8 cellular contexts compared by ENCODE assay signal in genomic region chr10:90148121-90148855, GRCh38.
DNase-seq lines count a peak whose midpoint lies in the region; ATAC-seq, FAIRE-seq and TF ChIP-seq lines count a peak whose summit lies in the region.

No MANE protein-coding gene starts in this region.

- no peak overlapping the region for H2AFZ ChIP-seq in fibroblast of lung (ENCODE audit: low read length)

- intact Hi-C loops in heart right ventricle (cut with DNase I) = loop anchor here in 1 of 10 donors (10.0 kb wide), 1 partner anchor 353 kb away; no protein-coding TSS in a partner anchor
- intact Hi-C loops in cardiac septum (cut with DNase I) = no loop called here
- intact Hi-C loops in naive thymus-derived CD4-positive, alpha-beta T cell (cut with micrococcal nuclease) = no loop called here

- no peak overlapping the region for H3K9ac ChIP-seq in fibroblast of lung (ENCODE audit: insufficient read depth, low read length)

- H3K27ac ChIP-seq in heart right ventricle = no peak overlapping the region
- H3K27ac ChIP-seq in fibroblast of lung (ENCODE audit: insufficient read depth, low read length) = no peak overlapping the region
- no peak overlapping the region for H3K27ac ChIP-seq in naive thymus-derived CD4-positive, alpha-beta T cell (ENCODE audit: low read depth, low read length)

- H3K36me3 ChIP-seq in heart right ventricle (no peaks in the 10 kb centered on the region), fibroblast of lung (ENCODE audit: control insufficient read depth, insufficient read depth, low read length) (no peaks in the 10 kb centered on the region)
- no peaks in the 10 kb centered on the region for H3K36me3 ChIP-seq in naive thymus-derived CD4-positive, alpha-beta T cell (ENCODE audit: control insufficient read depth in 2 of 3, insufficient read depth in 3 of 3, low read length in 3 of 3)

- ATAC-seq in heart right ventricle (no peak), GM21619 (IDR thresholded peaks at IDR 0.05; ENCODE audit: unreplicated experiment) (no peak)
- ATAC-seq in natural killer cell treated with Interleukin-12 subunit alpha and Interleukin-12 subunit beta and Interleukin-15 and Interleukin-18, amount 100 ng/mL, for 72 hours = no peak
- no peak for ATAC-seq in naive thymus-derived CD4-positive, alpha-beta T cell

- no peaks in the 10 kb centered on the region for H3K27me3 Mint-ChIP-seq in natural killer cell treated with Interleukin-12 subunit alpha and Interleukin-12 subunit beta and Interleukin-15 and Interleukin-18, amount 100 ng/mL, for 72 hours
- H3K27me3 Mint-ChIP-seq in naive thymus-derived CD4-positive, alpha-beta T cell = peaks cover 0 to 7% (median 3%) of the 10 kb centered on the region in 5 donors

- H3K27ac Mint-ChIP-seq in natural killer cell treated with Interleukin-12 subunit alpha and Interleukin-12 subunit beta and Interleukin-15 and Interleukin-18, amount 100 ng/mL, for 72 hours = no peak overlapping the region
- H3K27ac Mint-ChIP-seq in naive thymus-derived CD4-positive, alpha-beta T cell = no peak overlapping the region

- DNase-seq in heart right ventricle (no peak), cardiac septum (ENCODE audit: low spot score) (no peak), NCI-H82 treated with DMSO at 0.1 percent for 48 hours (lab: John Stamatoyannopoulos, UW; ENCODE audit: unreplicated experiment) (peak; percentile 5), fibroblast of lung (ENCODE audit: low read depth in 2 of 2) (peak; percentile 79 to 86), urothelium cell line (ENCODE audit: low spot score) (peak; percentile 27)
- DNase-seq in natural killer cell treated with Interleukin-12 subunit alpha and Interleukin-12 subunit beta and Interleukin-15 and Interleukin-18, amount 100 ng/mL, for 72 hours (ENCODE audit: low spot score) = no peak
- DNase-seq in naive thymus-derived CD4-positive, alpha-beta T cell = no peak

- peaks cover 0 to 3% (median 0%) of the 10 kb centered on the region in 11 donors for H3K9me3 ChIP-seq in heart right ventricle
- no peaks in the 10 kb centered on the region for H3K9me3 ChIP-seq in fibroblast of lung (ENCODE audit: control insufficient read depth, insufficient read depth, low read depth, low read length)
- H3K9me3 ChIP-seq in naive thymus-derived CD4-positive, alpha-beta T cell (ENCODE audit: control insufficient read depth in 2 of 3, low read length in 3 of 3) = no peaks in the 10 kb centered on the region

- no peaks in the 10 kb centered on the region for H4K20me1 ChIP-seq in fibroblast of lung (ENCODE audit: control insufficient read depth, extremely low read depth, insufficient read depth, low read length)

- CTCF ChIA-PET in naive thymus-derived CD4-positive, alpha-beta T cell (lab: Charles Lee) = no interaction called here

- H3K4me2 ChIP-seq in fibroblast of lung (ENCODE audit: extremely low read depth, insufficient read depth, low read length) = no peak overlapping the region

- H3K4me1 ChIP-seq in heart right ventricle (no peaks in the 10 kb centered on the region), fibroblast of lung (ENCODE audit: control insufficient read depth, extremely low read depth, insufficient read depth, low read length) (no peaks in the 10 kb centered on the region)
- H3K4me1 ChIP-seq in naive thymus-derived CD4-positive, alpha-beta T cell (ENCODE audit: control insufficient read depth in 2 of 2, insufficient read depth in 2 of 2, low read length in 2 of 2) = no peaks in the 10 kb centered on the region

- no peak overlapping the region for H3K4me3 ChIP-seq in heart right ventricle
- no peak overlapping the region for H3K4me3 ChIP-seq in fibroblast of lung (replicated peaks in 1 of 4; ENCODE audit: control extremely low read depth in 1 of 4, insufficient read depth in 1 of 4, low read depth in 3 of 4, low read length in 4 of 4)
- H3K4me3 ChIP-seq in naive thymus-derived CD4-positive, alpha-beta T cell (ENCODE audit: low read length) = no peak overlapping the region

- no peaks in the 10 kb centered on the region for H3K79me2 ChIP-seq in fibroblast of lung (ENCODE audit: control insufficient read depth, insufficient read depth, low read length)

- H3K4me3 Mint-ChIP-seq in natural killer cell treated with Interleukin-12 subunit alpha and Interleukin-12 subunit beta and Interleukin-15 and Interleukin-18, amount 100 ng/mL, for 72 hours = no peak overlapping the region
- H3K4me3 Mint-ChIP-seq in naive thymus-derived CD4-positive, alpha-beta T cell = no peak overlapping the region

- H3K9me3 Mint-ChIP-seq in natural killer cell treated with Interleukin-12 subunit alpha and Interleukin-12 subunit beta and Interleukin-15 and Interleukin-18, amount 100 ng/mL, for 72 hours = no peaks in the 10 kb centered on the region
- H3K9me3 Mint-ChIP-seq in naive thymus-derived CD4-positive, alpha-beta T cell = peaks cover 0 to 5% (median 0%) of the 10 kb centered on the region in 11 donors

- no peaks in the 10 kb centered on the region for H3K4me1 Mint-ChIP-seq in natural killer cell treated with Interleukin-12 subunit alpha and Interleukin-12 subunit beta and Interleukin-15 and Interleukin-18, amount 100 ng/mL, for 72 hours (ENCODE audit: low read depth in 2 of 2)
- peaks cover 0 to 1% (median 0%) of the 10 kb centered on the region in 7 donors for H3K4me1 Mint-ChIP-seq in naive thymus-derived CD4-positive, alpha-beta T cell

- H3K27me3 ChIP-seq in heart right ventricle = no peaks in the 10 kb centered on the region
- H3K27me3 ChIP-seq in fibroblast of lung (ENCODE audit: control insufficient read depth, insufficient read depth, low read length) = no peaks in the 10 kb centered on the region
- H3K27me3 ChIP-seq in naive thymus-derived CD4-positive, alpha-beta T cell (ENCODE audit: control insufficient read depth in 2 of 2, insufficient read depth in 2 of 2, low read length in 2 of 2) = no peaks in the 10 kb centered on the region

- 58 to 62% methylated on average over 6 of the region's 6 CpGs for WGBS in heart right ventricle, 2 donors

- peak in 7 of 9 donors; percentile 30 to 55 (median 42) for TF ChIP-seq CTCF in heart right ventricle (IDR thresholded peaks at IDR 0.05)
- TF ChIP-seq CTCF in fibroblast of lung (conservative IDR thresholded peaks at IDR 0.05 in 1 of 2, IDR thresholded peaks at IDR 0.05 in 1 of 2; ENCODE audit: low read depth in 1 of 2, low read length in 2 of 2) = peak; percentile 67 to 79

- POLR2A ChIA-PET in naive thymus-derived CD4-positive, alpha-beta T cell (lab: Charles Lee) = no interaction called here

- no peaks in the 10 kb centered on the region for H3K36me3 Mint-ChIP-seq in natural killer cell treated with Interleukin-12 subunit alpha and Interleukin-12 subunit beta and Interleukin-15 and Interleukin-18, amount 100 ng/mL, for 72 hours
- no peaks in the 10 kb centered on the region for H3K36me3 Mint-ChIP-seq in naive thymus-derived CD4-positive, alpha-beta T cell

- no peak for FAIRE-seq in urothelium cell line (lab: Jason Lieb, UNC)

Comparison
In these comparisons a context has a peak if more than half of its experiments do, and no peak if none do; other contexts are left out.
1. DNase-seq: peak in NCI-H82 treated with DMSO at 0.1 percent for 48 hours (single experiment), fibroblast of lung (2 of 2) and urothelium cell line (single experiment); none in heart right ventricle (0 of 2), cardiac septum (single experiment), natural killer cell treated with Interleukin-12 subunit alpha and Interleukin-12 subunit beta and Interleukin-15 and Interleukin-18, amount 100 ng/mL, for 72 hours (single experiment) and naive thymus-derived CD4-positive, alpha-beta T cell (0 of 9).